ENCODE assay signal across 35 cellular contexts in genomic region chr2:79180092-79180491, GRCh38. TPM values are rescaled to one million over a fixed set of nuclear protein-coding genes. Genes with fewer than 3 reads are reported as not detected.
"Had no signal": no experiment of that assay in that cellular context is flagged by ENCODE, and none has a peak within 500 bp of the region (broad histone marks: within the 10 kb centered on the region; RNA-seq: fewer than 3 reads in every experiment).

No MANE protein-coding gene starts in this region.

- H3K27ac ChIP-seq: coronary artery, gastroesophageal sphincter, right lobe of liver, thoracic aorta, uterus had no signal

- H3K4me1 ChIP-seq: gastroesophageal sphincter, right lobe of liver, uterus had no signal

- H3K36me3 Mint-ChIP-seq: activated CD8-positive, alpha-beta memory T cell treated with anti-CD3 and anti-CD28 coated beads, Interleukin-2, amount 10 ng/mL, durations not matched to agents 7 days and 5 days; activated naive CD8-positive, alpha-beta T cell; brain; stimulated activated effector memory CD8-positive, alpha-beta T cell treated with anti-CD3 and anti-CD28 coated beads, Interleukin-12 subunit alpha, Interleukin-12 subunit beta, amount 100 ng/mL, for 72 hours had no signal

- H3K4me1 Mint-ChIP-seq: activated CD4-positive, alpha-beta T cell treated with anti-CD3 and anti-CD28 coated beads for 36 hours; activated CD8-positive, alpha-beta memory T cell treated with anti-CD3 and anti-CD28 coated beads, Interleukin-2, amount 10 ng/mL, durations not matched to agents 7 days and 5 days; naive thymus-derived CD8-positive, alpha-beta T cell; stimulated activated effector memory CD8-positive, alpha-beta T cell treated with anti-CD3 and anti-CD28 coated beads, Interleukin-12 subunit alpha, Interleukin-12 subunit beta, amount 100 ng/mL, for 72 hours had no signal

- H3K27me3 Mint-ChIP-seq: activated CD4-positive, alpha-beta T cell treated with anti-CD3 and anti-CD28 coated beads for 36 hours; activated CD8-positive, alpha-beta memory T cell treated with anti-CD3 and anti-CD28 coated beads, Interleukin-2, amount 10 ng/mL, durations not matched to agents 7 days and 5 days; activated naive CD8-positive, alpha-beta T cell; brain; naive thymus-derived CD8-positive, alpha-beta T cell; stimulated activated naive CD8-positive, alpha-beta T cell treated with anti-CD3 and anti-CD28 coated beads, Interleukin-15, Interleukin-2, amounts not matched to agents 100 ng/mL and 50 ng/mL, for 24 hours had no signal

- DNase-seq: activated CD4-positive, alpha-beta T cell treated with anti-CD3 and anti-CD28 coated beads for 36 hours; activated CD4-positive, CD25-positive, alpha-beta regulatory T cell; activated CD8-positive, alpha-beta memory T cell treated with anti-CD3 and anti-CD28 coated beads, Interleukin-2, amount 10 ng/mL, durations not matched to agents 7 days and 5 days; activated CD8-positive, alpha-beta T cell treated with anti-CD3 and anti-CD28 coated beads, Interleukin-2, amount 10 ng/mL, durations not matched to agents 7 days and 5 days; activated naive CD4-positive, alpha-beta T cell; activated T-cell treated with anti-CD3 and anti-CD28 coated beads, Interleukin-2, amount 50 U/mL, for 48 hours; aorta; dorsolateral prefrontal cortex; effector memory CD4-positive, alpha-beta T cell; head of caudate nucleus; hypothalamus; midbrain; naive thymus-derived CD8-positive, alpha-beta T cell; right lobe of liver; stimulated activated CD4-positive, alpha-beta T cell treated with anti-CD3 and anti-CD28 coated beads, Interleukin-4, amount 100 ng/mL, for 24 hours; trophoblast cell; uterus had no signal

- H3K4me3 Mint-ChIP-seq: activated CD4-positive, alpha-beta T cell treated with anti-CD3 and anti-CD28 coated beads for 36 hours; activated CD8-positive, alpha-beta memory T cell treated with anti-CD3 and anti-CD28 coated beads, Interleukin-2, amount 10 ng/mL, durations not matched to agents 7 days and 5 days; activated CD8-positive, alpha-beta T cell treated with anti-CD3 and anti-CD28 coated beads, Interleukin-2, amount 10 ng/mL, durations not matched to agents 7 days and 5 days; activated naive CD8-positive, alpha-beta T cell; brain; naive thymus-derived CD8-positive, alpha-beta T cell; stimulated activated effector memory CD8-positive, alpha-beta T cell treated with anti-CD3 and anti-CD28 coated beads, Interleukin-12 subunit alpha, Interleukin-12 subunit beta, amount 100 ng/mL, for 72 hours; stimulated activated naive CD8-positive, alpha-beta T cell treated with anti-CD3 and anti-CD28 coated beads, Interleukin-15, Interleukin-2, amounts not matched to agents 100 ng/mL and 50 ng/mL, for 24 hours; T-helper 2 cell treated with Interferon-gamma antibody and Interleukin-4, amounts not matched to agents 5 μg/mL and 100 μg/mL, for 36 hours had no signal

- H3K27me3 ChIP-seq: dorsolateral prefrontal cortex, gastroesophageal sphincter, right lobe of liver, uterus had no signal

- ATAC-seq: activated CD4-positive, alpha-beta T cell treated with anti-CD3 and anti-CD28 coated beads for 36 hours; activated CD8-positive, alpha-beta memory T cell treated with anti-CD3 and anti-CD28 coated beads, Interleukin-2, amount 10 ng/mL, durations not matched to agents 7 days and 5 days; activated CD8-positive, alpha-beta T cell treated with anti-CD3 and anti-CD28 coated beads, Interleukin-2, amount 10 ng/mL, durations not matched to agents 7 days and 5 days; gastroesophageal sphincter; naive thymus-derived CD8-positive, alpha-beta T cell; right lobe of liver; stimulated activated effector memory CD8-positive, alpha-beta T cell treated with anti-CD3 and anti-CD28 coated beads, Interleukin-12 subunit alpha, Interleukin-12 subunit beta, amount 100 ng/mL, for 72 hours had no signal

- H3K4me3 ChIP-seq: coronary artery, dorsolateral prefrontal cortex, gastroesophageal sphincter, right lobe of liver, thoracic aorta, uterus had no signal

- H3K9me3 ChIP-seq: right lobe of liver, uterus had no signal

- H3K27ac Mint-ChIP-seq: activated CD4-positive, alpha-beta T cell treated with anti-CD3 and anti-CD28 coated beads for 36 hours; activated CD8-positive, alpha-beta memory T cell treated with anti-CD3 and anti-CD28 coated beads, Interleukin-2, amount 10 ng/mL, durations not matched to agents 7 days and 5 days; activated CD8-positive, alpha-beta T cell treated with anti-CD3 and anti-CD28 coated beads, Interleukin-2, amount 10 ng/mL, durations not matched to agents 7 days and 5 days; activated naive CD8-positive, alpha-beta T cell; activated T-helper 2 cell treated with anti-CD3 and anti-CD28 coated beads, Interferon-gamma antibody, Interleukin-2, Interleukin-4, amounts not matched to agents 10 μg/mL and 5 μg/mL and 100 μg/mL, durations not matched to agents 14 hours and 24 hours and 36 hours; brain; naive thymus-derived CD8-positive, alpha-beta T cell; stimulated activated effector memory CD8-positive, alpha-beta T cell treated with anti-CD3 and anti-CD28 coated beads, Interleukin-12 subunit alpha, Interleukin-12 subunit beta, amount 100 ng/mL, for 72 hours; stimulated activated naive CD8-positive, alpha-beta T cell treated with anti-CD3 and anti-CD28 coated beads, Interleukin-15, Interleukin-2, amounts not matched to agents 100 ng/mL and 50 ng/mL, for 24 hours; T-helper 2 cell treated with Interferon-gamma antibody and Interleukin-4, amounts not matched to agents 5 μg/mL and 100 μg/mL, for 36 hours had no signal

- H3K36me3 ChIP-seq: gastroesophageal sphincter, right lobe of liver, thoracic aorta, uterus had no signal

RNA-seq across cellular contexts. Expression of gene REG3A, which starts 20.5 kb away (rescaled TPM):
- total RNA-seq: activated CD4-positive, alpha-beta T cell treated with anti-CD3 and anti-CD28 coated beads for 36 hours; activated CD8-positive, alpha-beta memory T cell treated with anti-CD3 and anti-CD28 coated beads, Interleukin-2, amount 10 ng/mL, durations not matched to agents 7 days and 5 days; activated CD8-positive, alpha-beta T cell treated with anti-CD3 and anti-CD28 coated beads, Interleukin-2, amount 10 ng/mL, durations not matched to agents 7 days and 5 days; activated T-helper 2 cell treated with anti-CD3 and anti-CD28 coated beads, Interferon-gamma antibody, Interleukin-2, Interleukin-4, amounts not matched to agents 10 μg/mL and 5 μg/mL and 100 μg/mL, durations not matched to agents 14 hours and 24 hours and 36 hours; cardiac septum; dorsolateral prefrontal cortex; fibroblast of lung; fibroblast of villous mesenchyme; gastroesophageal sphincter; kidney epithelial cell; lower leg skin; naive thymus-derived CD8-positive, alpha-beta T cell; omental fat pad; renal cortical epithelial cell; skeletal muscle tissue; subcutaneous adipose tissue; uterus had no signal

RNA-seq across cellular contexts. Expression of gene REG1A, which starts 59.8 kb away (rescaled TPM):
- total RNA-seq: activated CD4-positive, alpha-beta T cell treated with anti-CD3 and anti-CD28 coated beads for 36 hours; activated CD8-positive, alpha-beta memory T cell treated with anti-CD3 and anti-CD28 coated beads, Interleukin-2, amount 10 ng/mL, durations not matched to agents 7 days and 5 days; activated CD8-positive, alpha-beta T cell treated with anti-CD3 and anti-CD28 coated beads, Interleukin-2, amount 10 ng/mL, durations not matched to agents 7 days and 5 days; activated T-helper 2 cell treated with anti-CD3 and anti-CD28 coated beads, Interferon-gamma antibody, Interleukin-2, Interleukin-4, amounts not matched to agents 10 μg/mL and 5 μg/mL and 100 μg/mL, durations not matched to agents 14 hours and 24 hours and 36 hours; cardiac septum; fibroblast of lung; fibroblast of villous mesenchyme; gastroesophageal sphincter; kidney epithelial cell; naive thymus-derived CD8-positive, alpha-beta T cell; renal cortical epithelial cell; skeletal muscle tissue; subcutaneous adipose tissue had no signal
